24 cellular contexts compared by ENCODE assay signal in genomic region chr1:19177811-19178210, GRCh38.
"Had no signal": no experiment of that assay in that cellular context is flagged by ENCODE, and none has a peak within 500 bp of the region (broad histone marks: within the 10 kb centered on the region; RNA-seq: fewer than 3 reads in every experiment).

No MANE protein-coding gene starts in this region.

- H3K79me2 ChIP-seq: parathyroid adenoma had no signal

- H3K4me1 ChIP-seq: left lung, lower lobe of right lung, neural progenitor cell, parathyroid adenoma, psoas muscle, suprapubic skin, tibial artery, uterus had no signal

- H3K27me3 ChIP-seq: left lung, neural progenitor cell, neutrophil, suprapubic skin, tibial artery, uterus had no signal

- H3K4me3 ChIP-seq: left lung, lower lobe of right lung, neural progenitor cell, psoas muscle, skin epidermis, suprapubic skin, thoracic aorta, tibial artery, uterus had no signal

- H3K9me3 ChIP-seq: left lung, lower lobe of right lung, neutrophil, psoas muscle, suprapubic skin, thoracic aorta, tibial artery, uterus had no signal

- H3K9ac ChIP-seq: neural progenitor cell, parathyroid adenoma had no signal

- H3K27ac ChIP-seq: left lung, lower lobe of right lung, neural progenitor cell, neutrophil, parathyroid adenoma, psoas muscle, suprapubic skin, thoracic aorta, tibial artery, uterus had no signal

- H2AFZ ChIP-seq: neural progenitor cell, parathyroid adenoma had no signal

- H3K4me2 ChIP-seq: neural progenitor cell had no signal

- DNase-seq: hypothalamus; immature natural killer cell; kidney; left colon; left lung; lower lobe of right lung; mammary epithelial cell; mesendoderm; naive B cell; natural killer cell; nephron progenitor cell; occipital lobe; psoas muscle; stimulated activated CD4-positive, alpha-beta T cell treated with anti-CD3 and anti-CD28 coated beads, Interleukin-4, amount 100 ng/mL, for 24 hours; stimulated activated naive CD4-positive, alpha-beta T cell; tibial artery; trophoblast cell; uterus had no signal
